25 cellular contexts compared by ENCODE assay signal in genomic region chr16:10791048-10791447, GRCh38. TPM values are rescaled to one million over a fixed set of nuclear protein-coding genes. Genes with fewer than 3 reads are reported as not detected.
DNase-seq lines count a peak whose midpoint lies in the region; ATAC-seq and TF ChIP-seq lines count a peak whose summit lies in the region.
"Had no signal": no experiment of that assay in that cellular context is flagged by ENCODE, and none has a peak within 500 bp of the region (broad histone marks: within the 10 kb centered on the region; RNA-seq: fewer than 3 reads in every experiment).

No MANE protein-coding gene starts in this region.

- H3K4me3 ChIP-seq in SU-DHL-6 (ENCODE audit: insufficient read depth, low read length, poor library complexity, severe bottlenecking), result no peak overlapping the region
- H3K4me3 ChIP-seq: cardiac muscle cell, mucosa of descending colon, sigmoid colon had no signal

- no peak overlapping the region for H3K9ac ChIP-seq in SU-DHL-6 (ENCODE audit: low read length)

- peak; percentile 62 for DNase-seq in GM10266 (ENCODE audit: extremely low spot score)
- no peak for DNase-seq in H4 (ENCODE audit: low spot score)
- no peak for DNase-seq in RPMI8226
- DNase-seq in HCEC 1CT, result no peak
- DNase-seq in effector memory CD8-positive, alpha-beta T cell, result no peak
- DNase-seq: activated CD4-positive, alpha-beta T cell treated with anti-CD3 and anti-CD28 coated beads for 36 hours; activated CD8-positive, alpha-beta memory T cell treated with anti-CD3 and anti-CD28 coated beads for 24 hours; activated naive CD4-positive, alpha-beta T cell treated with anti-CD3 and anti-CD28 coated beads for 36 hours; activated T-cell treated with anti-CD3 and anti-CD28 coated beads, Interleukin-2, amount 50 U/mL, for 4 hours; amygdala; H7; mucosa of descending colon; NCI-H2081; OCI-M1; sigmoid colon; stimulated activated CD4-positive, alpha-beta T cell treated with anti-CD3 and anti-CD28 coated beads, Interleukin-15, amount 100 ng/mL, for 24 hours had no signal

- no peak overlapping the region for H3K4me3 Mint-ChIP-seq in effector memory CD8-positive, alpha-beta T cell
- H3K4me3 Mint-ChIP-seq: activated CD4-positive, alpha-beta T cell treated with anti-CD3 and anti-CD28 coated beads for 36 hours; activated naive CD4-positive, alpha-beta T cell treated with anti-CD3 and anti-CD28 coated beads for 36 hours; activated T-cell treated with anti-CD3 and anti-CD28 coated beads, Interleukin-2, amount 50 U/mL, for 4 hours; neural crest cell had no signal

- H3K27ac ChIP-seq in SU-DHL-6 (ENCODE audit: low read depth, low read length), result peak overlapping the region; percentile 67
- H3K27ac ChIP-seq: C4-2B, cardiac muscle cell, sigmoid colon had no signal

- peaks cover 0 to 2% of the 10 kb centered on the region in 2 donors for H3K4me1 Mint-ChIP-seq in effector memory CD8-positive, alpha-beta T cell (ENCODE audit: low read depth in 2 of 2)
- H3K4me1 Mint-ChIP-seq: activated CD4-positive, alpha-beta T cell treated with anti-CD3 and anti-CD28 coated beads for 36 hours had no signal

- H3K27ac Mint-ChIP-seq in effector memory CD8-positive, alpha-beta T cell, result no peak overlapping the region
- H3K27ac Mint-ChIP-seq: activated CD4-positive, alpha-beta T cell treated with anti-CD3 and anti-CD28 coated beads for 36 hours; activated naive CD4-positive, alpha-beta T cell treated with anti-CD3 and anti-CD28 coated beads for 36 hours had no signal

- no peaks in the 10 kb centered on the region for H3K9me2 ChIP-seq in SU-DHL-6 (replicated peaks; ENCODE audit: insufficient read depth, low read length)

- H3K36me3 ChIP-seq in SU-DHL-6 (ENCODE audit: low read length), result no peaks in the 10 kb centered on the region; the same call in 1 of the 2 replicates
- H3K36me3 ChIP-seq: cardiac muscle cell, sigmoid colon had no signal

- no peaks in the 10 kb centered on the region for H3K36me3 Mint-ChIP-seq in effector memory CD8-positive, alpha-beta T cell (ENCODE audit: insufficient read depth)

- H3K27me3 Mint-ChIP-seq in effector memory CD8-positive, alpha-beta T cell, result no peaks in the 10 kb centered on the region

- H2AFZ ChIP-seq in SU-DHL-6 (ENCODE audit: low read depth, low read length, severe bottlenecking), result no peak overlapping the region

- H4K20me1 ChIP-seq in SU-DHL-6 (ENCODE audit: low read depth, low read length), result no peaks in the 10 kb centered on the region

- peak; percentile 47 for ATAC-seq in GM18861 (IDR thresholded peaks at IDR 0.05; ENCODE audit: unreplicated experiment)
- peak; percentile 70 for ATAC-seq in HG02759 (IDR thresholded peaks at IDR 0.05; ENCODE audit: unreplicated experiment)
- no peak for ATAC-seq in effector memory CD8-positive, alpha-beta T cell (replicated peaks)
- ATAC-seq: activated CD4-positive, alpha-beta T cell treated with anti-CD3 and anti-CD28 coated beads for 36 hours; activated T-cell treated with anti-CD3 and anti-CD28 coated beads, Interleukin-2, amount 50 U/mL, for 4 hours; mucosa of descending colon; Right ventricle myocardium inferior had no signal

- peaks cover 6% of the 10 kb centered on the region; the same call in 1 of the 2 replicates for H3F3A ChIP-seq in SU-DHL-6 (ENCODE audit: insufficient read depth)

- H3K9me3 ChIP-seq in SU-DHL-6 (ENCODE audit: insufficient read depth, low read length), result 0 out of 2 replicates have a peak, but pooled peaks cover 6% of the 10 kb centered on the region
- H3K9me3 ChIP-seq: mucosa of descending colon, sigmoid colon had no signal

- TF ChIP-seq CTCF in GM10266 (IDR thresholded peaks at IDR 0.05; ENCODE audit: control insufficient read depth, insufficient read depth, low read depth, missing control alignments), result no peak
- TF ChIP-seq CTCF in SU-DHL-6 (IDR thresholded peaks at IDR 0.05; ENCODE audit: insufficient read depth, low read length, poor library complexity, severe bottlenecking), result no peak

- no peaks in the 10 kb centered on the region for H3K79me2 ChIP-seq in SU-DHL-6 (ENCODE audit: insufficient read depth, low read length)

- no peaks in the 10 kb centered on the region for H3K9me3 Mint-ChIP-seq in effector memory CD8-positive, alpha-beta T cell
- H3K9me3 Mint-ChIP-seq: activated naive CD4-positive, alpha-beta T cell treated with anti-CD3 and anti-CD28 coated beads for 36 hours; activated T-cell treated with anti-CD3 and anti-CD28 coated beads, Interleukin-2, amount 50 U/mL, for 4 hours had no signal

- H3K4me2 ChIP-seq in SU-DHL-6 (ENCODE audit: low read depth, low read length, poor library complexity, severe bottlenecking), result peak overlapping the region; percentile 17

- no peaks in the 10 kb centered on the region for H3K27me3 ChIP-seq in SU-DHL-6 (ENCODE audit: low read length)
- H3K27me3 ChIP-seq: cardiac muscle cell, sigmoid colon had no signal

RNA-seq across cellular contexts. Expression of gene TVP23A, which starts 27.5 kb away (rescaled TPM):
- not detected in 2 replicates for total RNA-seq in H4 (2014; rRNA removed; shearing (Covaris generic))
- total RNA-seq: activated naive CD4-positive, alpha-beta T cell treated with anti-CD3 and anti-CD28 coated beads for 36 hours; G401; glomerular endothelial cell had no signal

RNA-seq across cellular contexts. Expression of gene NUBP1, which starts 47.4 kb away (rescaled TPM):
- total RNA-seq in H4 (2014; rRNA removed; shearing (Covaris generic)), result 40.1 and 51.7 TPM in 2 replicates
